1 cellular context compared by ENCODE assay signal in the genomic region with DNA sequence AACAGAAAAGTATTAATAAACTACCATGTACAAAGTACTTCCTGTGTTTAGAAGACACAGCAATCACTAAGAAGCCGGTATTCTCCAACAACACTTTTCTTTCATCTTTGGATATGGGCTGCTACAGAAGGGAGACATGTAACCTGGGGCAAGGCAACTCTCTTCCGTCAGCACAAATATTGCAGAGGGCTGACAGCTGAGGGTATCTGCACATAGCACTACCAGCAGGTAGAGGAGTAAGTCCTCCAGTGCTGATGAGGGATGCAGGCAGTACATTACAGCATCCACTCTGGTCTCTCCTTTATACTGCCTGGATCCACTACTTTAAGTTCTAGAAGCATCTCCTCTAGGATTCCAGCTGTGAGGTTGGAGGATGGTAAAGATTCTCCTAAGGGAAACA.
TF ChIP-seq lines count a peak whose summit lies in the region.

No MANE protein-coding gene starts in this region.

TF ChIP-seq in IMR-90, 13 proteins besides CTCF, POLR2A, EP300 and RAD21 (continued from another document):
- no peak for TF ChIP-seq MXI1 (IDR thresholded peaks at IDR 0.05; ENCODE audit: borderline replicate concordance, low read depth, low read length)
- no peak for TF ChIP-seq RFX5 (IDR thresholded peaks at IDR 0.05; ENCODE audit: low read depth, low read length)
- no peak for TF ChIP-seq MAZ (IDR thresholded peaks at IDR 0.05; ENCODE audit: borderline replicate concordance, low read depth, low read length)
- no peak for TF ChIP-seq CEBPB (IDR thresholded peaks at IDR 0.05; ENCODE audit: low read depth, low read length)
- TF ChIP-seq, protein P1, sequence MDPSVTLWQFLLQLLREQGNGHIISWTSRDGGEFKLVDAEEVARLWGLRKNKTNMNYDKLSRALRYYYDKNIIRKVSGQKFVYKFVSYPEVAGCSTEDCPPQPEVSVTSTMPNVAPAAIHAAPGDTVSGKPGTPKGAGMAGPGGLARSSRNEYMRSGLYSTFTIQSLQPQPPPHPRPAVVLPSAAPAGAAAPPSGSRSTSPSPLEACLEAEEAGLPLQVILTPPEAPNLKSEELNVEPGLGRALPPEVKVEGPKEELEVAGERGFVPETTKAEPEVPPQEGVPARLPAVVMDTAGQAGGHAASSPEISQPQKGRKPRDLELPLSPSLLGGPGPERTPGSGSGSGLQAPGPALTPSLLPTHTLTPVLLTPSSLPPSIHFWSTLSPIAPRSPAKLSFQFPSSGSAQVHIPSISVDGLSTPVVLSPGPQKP (IDR thresholded peaks at IDR 0.05; ENCODE audit: borderline replicate concordance, low read depth, low read length), result no peak
- no peak for TF ChIP-seq MAFK (IDR thresholded peaks at IDR 0.05; ENCODE audit: low read depth, low read length)
- no peak for TF ChIP-seq SMC3 (IDR thresholded peaks at IDR 0.05; ENCODE audit: low read depth, low read length)
- no peak for TF ChIP-seq CHD1 (IDR thresholded peaks at IDR 0.05; ENCODE audit: low read depth, low read length)
- TF ChIP-seq NFE2L2 (IDR thresholded peaks at IDR 0.05; ENCODE audit: low read depth, low read length), result no peak
- TF ChIP-seq FOS (IDR thresholded peaks at IDR 0.05; ENCODE audit: low read depth, low read length), result no peak
- TF ChIP-seq, protein P2, sequence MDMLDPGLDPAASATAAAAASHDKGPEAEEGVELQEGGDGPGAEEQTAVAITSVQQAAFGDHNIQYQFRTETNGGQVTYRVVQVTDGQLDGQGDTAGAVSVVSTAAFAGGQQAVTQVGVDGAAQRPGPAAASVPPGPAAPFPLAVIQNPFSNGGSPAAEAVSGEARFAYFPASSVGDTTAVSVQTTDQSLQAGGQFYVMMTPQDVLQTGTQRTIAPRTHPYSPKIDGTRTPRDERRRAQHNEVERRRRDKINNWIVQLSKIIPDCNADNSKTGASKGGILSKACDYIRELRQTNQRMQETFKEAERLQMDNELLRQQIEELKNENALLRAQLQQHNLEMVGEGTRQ (IDR thresholded peaks at IDR 0.05; ENCODE audit: low read depth, low read length), result no peak
- no peak for TF ChIP-seq BHLHE40 (IDR thresholded peaks at IDR 0.05; ENCODE audit: low read depth, low read length)
